Comparison of ENCODE assay signal across 8 cellular contexts in genomic region chr9:100351508-100351907, GRCh38. TPM values are rescaled to one million over a fixed set of nuclear protein-coding genes. Genes with fewer than 3 reads are reported as not detected.
DNase-seq lines count a peak whose midpoint lies in the region; ATAC-seq lines count a peak whose summit lies in the region.

No MANE protein-coding gene starts in this region.

- peaks cover 41% of the 10 kb centered on the region for H3K36me3 Mint-ChIP-seq in activated CD8-positive, alpha-beta T cell treated with anti-CD3 and anti-CD28 coated beads, Interleukin-2, amount 10 ng/mL, durations not matched to agents 7 days and 5 days (ENCODE audit: low read depth)

- H3K9ac ChIP-seq in iPS-18a (ENCODE audit: low read length) = peak overlapping the region; percentile 95

- no peaks in the 10 kb centered on the region for H3K9me3 ChIP-seq in iPS-18a (ENCODE audit: control insufficient read depth, low read depth, low read length)

- DNase-seq in HT-29 (ENCODE audit: low spot score) (peak; percentile 22), epidermal melanocyte (ENCODE audit: insufficient read length, low spot score) (no peak), NCI-H69 (lab: John Stamatoyannopoulos, UW) (no peak)
- DNase-seq in activated CD8-positive, alpha-beta T cell treated with anti-CD3 and anti-CD28 coated beads, Interleukin-2, amount 10 ng/mL, durations not matched to agents 7 days and 5 days = no peak
- DNase-seq in stimulated activated naive CD8-positive, alpha-beta T cell treated with anti-CD3 and anti-CD28 coated beads, Interleukin-15, amount 100 ng/mL, for 72 hours = no peak

- H3K4me3 ChIP-seq in iPS-18a (ENCODE audit: low read length) = peak overlapping the region; percentile 94

- peaks cover 46% of the 10 kb centered on the region for H3K4me1 Mint-ChIP-seq in activated CD8-positive, alpha-beta T cell treated with anti-CD3 and anti-CD28 coated beads, Interleukin-2, amount 10 ng/mL, durations not matched to agents 7 days and 5 days (ENCODE audit: low read depth)
- peaks cover 44% of the 10 kb centered on the region for H3K4me1 Mint-ChIP-seq in stimulated activated naive CD8-positive, alpha-beta T cell treated with anti-CD3 and anti-CD28 coated beads, Interleukin-15, amount 100 ng/mL, for 72 hours

- POLR2A ChIA-PET in activated CD8-positive, alpha-beta T cell treated with anti-CD3 and anti-CD28 coated beads, Interleukin-2, amount 10 ng/mL, durations not matched to agents 7 days and 5 days (lab: Charles Lee) = interaction anchor here (1.1 to 1.6 kb wide), 3 partner anchors 8 to 18 kb away, joined by 3 to 4 read pairs (median 3); no protein-coding TSS in a partner anchor

- CTCF ChIA-PET in activated CD8-positive, alpha-beta T cell treated with anti-CD3 and anti-CD28 coated beads, Interleukin-2, amount 10 ng/mL, durations not matched to agents 7 days and 5 days (lab: Charles Lee) = interaction anchor here (1.0 to 5.1 kb wide), 5 partner anchors 9 to 136 kb away, joined by 3 to 35 read pairs (median 4); no protein-coding TSS in a partner anchor

- H3K27me3 Mint-ChIP-seq in activated CD8-positive, alpha-beta T cell treated with anti-CD3 and anti-CD28 coated beads, Interleukin-2, amount 10 ng/mL, durations not matched to agents 7 days and 5 days (ENCODE audit: low read depth) = no peaks in the 10 kb centered on the region
- H3K27me3 Mint-ChIP-seq in stimulated activated naive CD8-positive, alpha-beta T cell treated with anti-CD3 and anti-CD28 coated beads, Interleukin-15, amount 100 ng/mL, for 72 hours = no peaks in the 10 kb centered on the region

- no peaks in the 10 kb centered on the region for H3K27me3 ChIP-seq in iPS-18a (ENCODE audit: control insufficient read depth, insufficient read depth, low read length)

- peaks cover 16% of the 10 kb centered on the region for H3K9me3 Mint-ChIP-seq in activated CD8-positive, alpha-beta T cell treated with anti-CD3 and anti-CD28 coated beads, Interleukin-2, amount 10 ng/mL, durations not matched to agents 7 days and 5 days (ENCODE audit: insufficient read depth)
- peaks cover 11 to 12% of the 10 kb centered on the region in 2 donors for H3K9me3 Mint-ChIP-seq in stimulated activated naive CD8-positive, alpha-beta T cell treated with anti-CD3 and anti-CD28 coated beads, Interleukin-15, amount 100 ng/mL, for 72 hours

- H3K27ac Mint-ChIP-seq in activated CD8-positive, alpha-beta T cell treated with anti-CD3 and anti-CD28 coated beads, Interleukin-2, amount 10 ng/mL, durations not matched to agents 7 days and 5 days = peak overlapping the region; percentile 94
- H3K27ac Mint-ChIP-seq in stimulated activated naive CD8-positive, alpha-beta T cell treated with anti-CD3 and anti-CD28 coated beads, Interleukin-15, amount 100 ng/mL, for 72 hours = peak overlapping the region; percentile 92 to 95

- no peak overlapping the region for H3K27ac ChIP-seq in iPS-18a (ENCODE audit: low read length)

- peaks cover 29% of the 10 kb centered on the region for H3K4me1 ChIP-seq in iPS-18a (ENCODE audit: control insufficient read depth, low read depth, low read length)

- ATAC-seq in activated CD8-positive, alpha-beta T cell treated with anti-CD3 and anti-CD28 coated beads, Interleukin-2, amount 10 ng/mL, durations not matched to agents 7 days and 5 days = no peak
- no peak for ATAC-seq in stimulated activated naive CD8-positive, alpha-beta T cell treated with anti-CD3 and anti-CD28 coated beads, Interleukin-15, amount 100 ng/mL, for 72 hours
- ATAC-seq in GM18520 (IDR thresholded peaks at IDR 0.05; ENCODE audit: unreplicated experiment) (no peak), GM18519 (IDR thresholded peaks at IDR 0.05; ENCODE audit: low FRiP score, unreplicated experiment) (no peak)

- peak overlapping the region; percentile 99 for H3K4me3 Mint-ChIP-seq in activated CD8-positive, alpha-beta T cell treated with anti-CD3 and anti-CD28 coated beads, Interleukin-2, amount 10 ng/mL, durations not matched to agents 7 days and 5 days
- H3K4me3 Mint-ChIP-seq in stimulated activated naive CD8-positive, alpha-beta T cell treated with anti-CD3 and anti-CD28 coated beads, Interleukin-15, amount 100 ng/mL, for 72 hours = peak overlapping the region; percentile 92 to 97

- H3K36me3 ChIP-seq in iPS-18a (ENCODE audit: control insufficient read depth, low read depth, low read length) = peaks cover 9% of the 10 kb centered on the region

RNA-seq across cellular contexts. Expression of gene TEX10, which starts 1.2 kb away (rescaled TPM):
- total RNA-seq in HT-29 (2014; rRNA removed; shearing (Covaris generic)) = 15.4 and 16.5 TPM in 2 replicates
- 10 to 100 TPM; 20.6 to 21.0 TPM for total RNA-seq in activated CD8-positive, alpha-beta T cell treated with anti-CD3 and anti-CD28 coated beads, Interleukin-2, amount 10 ng/mL, durations not matched to agents 7 days and 5 days
